9 cellular contexts compared by ENCODE assay signal in the genomic region with DNA sequence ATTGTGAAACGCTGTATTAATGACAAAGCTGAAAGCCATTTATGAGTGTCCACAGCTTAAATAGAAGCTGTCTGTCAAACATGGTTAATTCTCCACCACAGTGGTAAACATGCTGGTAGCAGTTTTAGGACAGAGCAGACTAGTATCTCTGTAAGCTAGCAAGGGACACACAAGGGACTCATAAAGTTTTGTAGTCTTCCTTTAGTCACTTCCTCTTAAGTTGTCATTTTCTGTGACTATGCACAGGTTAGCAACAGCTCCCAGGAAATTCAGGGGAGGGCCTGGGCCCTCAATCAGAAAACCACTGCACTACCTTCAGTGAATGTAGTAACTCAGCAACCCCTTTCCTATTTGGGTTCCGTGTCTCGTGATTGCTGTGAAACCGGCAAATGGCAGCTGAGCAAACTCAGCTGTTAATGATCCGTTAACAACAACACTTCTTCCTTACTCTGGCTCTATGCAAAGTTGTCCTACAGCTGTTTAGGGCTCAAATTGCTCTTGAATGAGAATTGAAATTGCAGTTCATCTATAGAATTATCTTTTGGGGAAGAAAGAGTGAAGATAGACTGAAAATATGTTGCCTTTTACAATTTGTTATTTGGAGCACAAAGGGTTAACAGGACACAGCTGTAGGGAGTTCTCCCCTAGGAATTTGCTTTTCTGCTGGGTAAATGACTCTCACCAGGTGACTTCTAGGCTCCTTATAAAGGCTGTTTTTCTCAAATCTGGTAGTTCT. TPM values are rescaled to one million over a fixed set of nuclear protein-coding genes. Genes with fewer than 3 reads are reported as not detected.
DNase-seq lines count a peak whose midpoint lies in the region; ATAC-seq and TF ChIP-seq lines count a peak whose summit lies in the region.
"Had no signal": no experiment of that assay in that cellular context is flagged by ENCODE, and none has a peak within 500 bp of the region (broad histone marks: within the 10 kb centered on the region; RNA-seq: fewer than 3 reads in every experiment).

Gene MMP26, plus strand, starts transcription at position 731 of the 736 bp plus-strand sequence.

- no peaks in the 10 kb centered on the region for H3K27me3 ChIP-seq in endocrine pancreas (ENCODE audit: control insufficient read depth, insufficient read depth, low read length)
- no peaks in the 10 kb centered on the region for H3K27me3 ChIP-seq in CD4-positive, alpha-beta memory T cell (ENCODE audit: insufficient read depth, low read length)

- H3K9me3 ChIP-seq in endocrine pancreas (ENCODE audit: control insufficient read depth, low read length), result no peaks in the 10 kb centered on the region
- H3K9me3 ChIP-seq in CD4-positive, alpha-beta memory T cell (ENCODE audit: control insufficient read depth in 1 of 2, low read length in 2 of 2), result no peaks in the 10 kb centered on the region

- POLR2A ChIA-PET in CD4-positive, alpha-beta memory T cell (lab: Charles Lee; ENCODE audit: partially characterized antibody), result no interaction called here

- ATAC-seq in HG02610 (IDR thresholded peaks at IDR 0.05; ENCODE audit: unreplicated experiment) (peak; percentile 57), SK-N-SH treated with all-trans-retinoic acid at 6 μM for 48 hours (no peak)
- no peak for ATAC-seq in stimulated activated naive CD8-positive, alpha-beta T cell treated with anti-CD3 and anti-CD28 coated beads, Interleukin-15, Interleukin-2, amounts not matched to agents 100 U/mL and 50 U/mL, for 24 hours
- ATAC-seq: sciatic nerve had no signal

- DNase-seq in COLO668 (lab: John Stamatoyannopoulos, UW; ENCODE audit: unreplicated experiment) (peak; percentile 88), NCI-H128 (lab: John Stamatoyannopoulos, UW; ENCODE audit: unreplicated experiment) (peak; percentile 62), NOMO-1 treated with dmso at 0.1 percent for 144 hours (lab: John Stamatoyannopoulos, UW; ENCODE audit: unreplicated experiment) (no peak)
- DNase-seq in stimulated activated naive CD8-positive, alpha-beta T cell treated with anti-CD3 and anti-CD28 coated beads, Interleukin-15, Interleukin-2, amounts not matched to agents 100 U/mL and 50 U/mL, for 24 hours, result no peak
- no peak for DNase-seq in CD4-positive, alpha-beta memory T cell

- H3K9me3 Mint-ChIP-seq in CD4-positive, alpha-beta memory T cell, result peaks cover 0 to 2% (median 0%) of the 10 kb centered on the region in 8 donors

- no peak within 1 kb of the TSS for H3K4me3 Mint-ChIP-seq in CD4-positive, alpha-beta memory T cell

- H3K9ac ChIP-seq in endocrine pancreas (ENCODE audit: control insufficient read depth, insufficient read depth, low read length), result peak within 1 kb of the TSS; percentile 30

- no peaks in the 10 kb centered on the region for H3K36me3 Mint-ChIP-seq in CD4-positive, alpha-beta memory T cell

- H3K36me3 ChIP-seq in endocrine pancreas (ENCODE audit: control insufficient read depth, insufficient read depth, low read length), result no peaks in the 10 kb centered on the region
- H3K36me3 ChIP-seq in CD4-positive, alpha-beta memory T cell (ENCODE audit: insufficient read depth, low read length), result no peaks in the 10 kb centered on the region

- H3K4me3 ChIP-seq in endocrine pancreas (ENCODE audit: control insufficient read depth, insufficient read depth, low read length), result peak within 1 kb of the TSS; percentile 14
- no peak within 1 kb of the TSS for H3K4me3 ChIP-seq in CD4-positive, alpha-beta memory T cell (ENCODE audit: low read length in 2 of 2)

- no peaks in the 10 kb centered on the region for H3K4me1 Mint-ChIP-seq in CD4-positive, alpha-beta memory T cell

- no peak within 1 kb of the TSS for H3K27ac ChIP-seq in CD4-positive, alpha-beta memory T cell (ENCODE audit: low read depth, low read length)

- intact Hi-C loops in CD4-positive, alpha-beta memory T cell (cut with micrococcal nuclease), result no loop called here

- peaks cover 3 to 10% of the 10 kb centered on the region in 2 donors for H3K27me3 Mint-ChIP-seq in CD4-positive, alpha-beta memory T cell

- peaks cover 17% of the 10 kb centered on the region for H3K4me1 ChIP-seq in endocrine pancreas (ENCODE audit: control insufficient read depth, insufficient read depth, low read length)
- no peaks in the 10 kb centered on the region for H3K4me1 ChIP-seq in CD4-positive, alpha-beta memory T cell (ENCODE audit: insufficient read depth, low read length)

- H3K27ac Mint-ChIP-seq in CD4-positive, alpha-beta memory T cell, result no peak within 1 kb of the TSS

- CTCF ChIA-PET in CD4-positive, alpha-beta memory T cell (lab: Charles Lee; ENCODE audit: partially characterized antibody), result no interaction called here

TF ChIP-seq in SK-N-SH treated with all-trans-retinoic acid at 6 μM for 48 hours, 23 proteins besides CTCF, POLR2A, EP300 and RAD21:
- TF ChIP-seq CSDC2 (CRISPR knock-in tag; IDR thresholded peaks at IDR 0.05) (no peak), ZC3H10 (CRISPR knock-in tag; IDR thresholded peaks at IDR 0.05) (no peak), ZNF565 (CRISPR knock-in tag; conservative IDR thresholded peaks at IDR 0.05; ENCODE audit: low read depth) (no peak), PPARA (CRISPR knock-in tag; IDR thresholded peaks at IDR 0.05; ENCODE audit: borderline replicate concordance) (no peak), ZNF8 (CRISPR knock-in tag; IDR thresholded peaks at IDR 0.05) (no peak), ESRRG (CRISPR knock-in tag; IDR thresholded peaks at IDR 0.05) (no peak), SNAI2 (CRISPR knock-in tag; IDR thresholded peaks at IDR 0.05) (no peak), RARB (CRISPR knock-in tag; IDR thresholded peaks at IDR 0.05) (no peak), ZNF70 (CRISPR knock-in tag; IDR thresholded peaks at IDR 0.05) (no peak)

RNA-seq across cellular contexts. Expression of gene MMP26, which starts in this region (rescaled TPM):
- not detected for total RNA-seq in CD4-positive, alpha-beta memory T cell
- not detected for polyA plus RNA-seq in CD4-positive, alpha-beta memory T cell
- total RNA-seq: sciatic nerve had no signal

Comparison
In these comparisons a context has a peak if more than half of its experiments do, and no peak if none do; other contexts are left out.
1. DNase-seq: peak in COLO668 (single experiment) and NCI-H128 (single experiment); none in stimulated activated naive CD8-positive, alpha-beta T cell treated with anti-CD3 and anti-CD28 coated beads, Interleukin-15, Interleukin-2, amounts not matched to agents 100 U/mL and 50 U/mL, for 24 hours (single experiment), CD4-positive, alpha-beta memory T cell (0 of 5) and NOMO-1 treated with dmso at 0.1 percent for 144 hours (single experiment).